Comparison of ENCODE assay signal across 8 cellular contexts in the genomic region with DNA sequence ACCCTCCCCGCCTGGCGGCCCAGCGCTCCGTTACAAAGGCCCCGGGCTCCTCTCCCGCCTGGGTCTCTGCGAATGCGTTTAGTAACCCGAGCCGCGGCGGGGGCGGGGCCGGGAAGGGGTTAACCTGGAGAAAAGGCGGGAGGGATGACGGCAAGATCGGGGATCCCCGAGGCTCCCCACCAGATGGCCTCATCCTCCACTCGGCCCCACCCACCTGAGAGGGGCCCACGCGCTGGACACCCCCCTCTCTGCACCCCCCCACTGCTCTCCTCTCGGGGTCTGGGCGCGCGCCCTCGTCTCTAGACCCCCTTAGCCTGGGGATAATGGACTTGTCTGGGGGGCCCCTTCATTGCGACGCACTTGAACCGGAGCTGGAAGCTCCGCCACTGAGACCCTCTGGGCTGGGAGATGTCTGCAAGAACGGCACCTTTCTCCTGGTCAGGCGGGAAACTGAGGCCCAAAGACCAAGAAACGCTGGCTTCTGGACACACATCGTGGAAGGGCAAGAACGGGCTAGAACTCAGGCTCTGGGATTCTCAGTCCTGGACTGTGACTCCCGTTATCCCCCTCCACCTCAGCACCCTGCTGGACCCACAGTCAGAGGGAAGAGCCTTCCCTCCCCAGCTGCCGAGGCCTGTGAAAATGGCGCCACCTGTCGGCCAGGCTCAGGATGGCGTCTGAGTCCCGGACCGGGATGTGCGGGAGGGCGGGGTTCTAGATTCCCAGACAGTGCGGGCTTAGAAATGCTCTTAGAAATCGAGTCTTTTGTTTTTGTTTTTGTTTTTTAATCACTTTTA. TPM values are rescaled to one million over a fixed set of nuclear protein-coding genes. Genes with fewer than 3 reads are reported as not detected.
DNase-seq lines count a peak whose midpoint lies in the region; ATAC-seq, FAIRE-seq and TF ChIP-seq lines count a peak whose summit lies in the region.

No MANE protein-coding gene starts in this region.

- H3K4me3 ChIP-seq in MM.1S (ENCODE audit: low read length) (no peak overlapping the region), SJCRH30 (peak overlapping the region; percentile 63), thoracic aorta (peak overlapping the region; percentile 30)

- peaks cover 51% of the 10 kb centered on the region for H3K27me3 ChIP-seq in MM.1S (replicated peaks; ENCODE audit: insufficient read depth, low read length)
- H3K27me3 ChIP-seq in SJCRH30, result no peaks in the 10 kb centered on the region; the same call in 1 of the 2 replicates
- H3K27me3 ChIP-seq in foreskin keratinocyte, result peaks cover 51% of the 10 kb centered on the region
- H3K27me3 ChIP-seq in thoracic aorta (replicated peaks; ENCODE audit: insufficient read depth), result no peaks in the 10 kb centered on the region

- ATAC-seq in foreskin keratinocyte, result peak; percentile 65
- ATAC-seq in thoracic aorta (ENCODE audit: insufficient number of reproducible peaks, low FRiP score, low read depth), result no peak
- no peak for ATAC-seq in GM21367 (IDR thresholded peaks at IDR 0.05; ENCODE audit: unreplicated experiment)

- DNase-seq in MM.1S, result peak; percentile 72
- DNase-seq in SJCRH30, result peak; percentile 94 to 98
- peak; percentile 95 for DNase-seq in activated effector memory CD4-positive, alpha-beta T cell treated with anti-CD3 and anti-CD28 coated beads, Interleukin-2, amount 50 U/mL, for 16 hours
- peak; percentile 50 to 70 for DNase-seq in foreskin keratinocyte
- DNase-seq in nucleus accumbens (lab: John Stamatoyannopoulos, UW), result peak in 51 of 56 donors; percentile 21 to 91 (median 67)
- DNase-seq in thoracic aorta (ENCODE audit: low spot score), result peak; percentile 69

- no peaks in the 10 kb centered on the region for H3K79me2 ChIP-seq in MM.1S (ENCODE audit: low read length)

- TF ChIP-seq CTCF in MM.1S (IDR thresholded peaks at IDR 0.05; ENCODE audit: low read length) (peak; percentile 97), foreskin keratinocyte (conservative IDR thresholded peaks at IDR 0.05) (peak; percentile 99), thoracic aorta (IDR thresholded peaks at IDR 0.05) (peak; percentile 97)

- peaks cover 19% of the 10 kb centered on the region; the same call in 1 of the 2 replicates for H3F3A ChIP-seq in MM.1S (ENCODE audit: insufficient read depth, low read length)

- no peak overlapping the region for H3K9ac ChIP-seq in MM.1S (ENCODE audit: low read length)

- H3K9me3 ChIP-seq in MM.1S (replicated peaks; ENCODE audit: insufficient read depth, low read length) (no peaks in the 10 kb centered on the region), SJCRH30 (replicated peaks) (no peaks in the 10 kb centered on the region), thoracic aorta (no peaks in the 10 kb centered on the region)

- peak; percentile 93 for FAIRE-seq in G401.6 (lab: Jason Lieb, UNC)

- H3K36me3 ChIP-seq in MM.1S (replicated peaks; ENCODE audit: insufficient read depth, low read length), result no peaks in the 10 kb centered on the region
- H3K36me3 ChIP-seq in SJCRH30, result no peaks in the 10 kb centered on the region
- no peaks in the 10 kb centered on the region for H3K36me3 ChIP-seq in thoracic aorta

- peak overlapping the region; percentile 61; the same call in 1 of the 2 replicates for H3K4me2 ChIP-seq in MM.1S (ENCODE audit: low read depth, low read length)

- H3K27ac ChIP-seq in MM.1S (ENCODE audit: low read length) (no peak overlapping the region), SJCRH30 (peak overlapping the region; percentile 92), foreskin keratinocyte (no peak overlapping the region), thoracic aorta (peak overlapping the region in 1 of 2 donors; percentile 96)

- peaks cover 29% of the 10 kb centered on the region for H3K4me1 ChIP-seq in MM.1S (ENCODE audit: low read length)
- H3K4me1 ChIP-seq in SJCRH30, result peaks cover 30% of the 10 kb centered on the region
- H3K4me1 ChIP-seq in foreskin keratinocyte, result peaks cover 8% of the 10 kb centered on the region
- peaks cover 41 to 46% of the 10 kb centered on the region in 2 donors for H3K4me1 ChIP-seq in thoracic aorta (ENCODE audit: control insufficient read depth in 1 of 2, low read depth in 2 of 2)

- H3K9me2 ChIP-seq in MM.1S (replicated peaks; ENCODE audit: insufficient read depth, low read length), result no peaks in the 10 kb centered on the region

- no peaks in the 10 kb centered on the region for H4K20me1 ChIP-seq in MM.1S (ENCODE audit: insufficient read depth, low read length)

- no peak overlapping the region for H2AFZ ChIP-seq in MM.1S (ENCODE audit: low read length)

RNA-seq across cellular contexts. Expression of a gene that starts 2.9 kb away (rescaled TPM):
- total RNA-seq in SJCRH30 (2014; rRNA removed; shearing (Covaris generic)), result 4.0 and 5.6 TPM in 2 replicates
- total RNA-seq in foreskin keratinocyte (39.5 and 42.9 TPM in 2 replicates), thoracic aorta (100 to 1,000 TPM; 687 to 905 TPM)
- 50.6 and 51.1 TPM in 2 replicates for polyA plus RNA-seq in foreskin keratinocyte

RNA-seq across cellular contexts. Expression of a gene that starts 21.6 kb away (rescaled TPM):
- 44.1 and 46.6 TPM in 2 replicates for total RNA-seq in SJCRH30 (2014; rRNA removed; shearing (Covaris generic))
- 53.0 and 64.8 TPM in 2 replicates for total RNA-seq in foreskin keratinocyte
- 87.0 and 108 TPM in 2 replicates for polyA plus RNA-seq in foreskin keratinocyte
- total RNA-seq in thoracic aorta, result 10 to 100 TPM; 36.0 to 78.4 TPM

Comparison
In these comparisons a context has a peak if more than half of its experiments do, and no peak if none do; other contexts are left out.
1. RNA of a gene that starts 2.9 kb away (total RNA-seq): 687 to 905 TPM in thoracic aorta; 39.5 to 42.9 TPM in foreskin keratinocyte and 4.0 to 5.6 TPM in SJCRH30; every median in the first group is over 10 times any median in the second.
2. Peak in every context shown above with its lines, with median percentiles within 50 percentile points of each other: DNase-seq and CTCF ChIP-seq.